ENCODE assay signal across 8 cellular contexts in the genomic region with DNA sequence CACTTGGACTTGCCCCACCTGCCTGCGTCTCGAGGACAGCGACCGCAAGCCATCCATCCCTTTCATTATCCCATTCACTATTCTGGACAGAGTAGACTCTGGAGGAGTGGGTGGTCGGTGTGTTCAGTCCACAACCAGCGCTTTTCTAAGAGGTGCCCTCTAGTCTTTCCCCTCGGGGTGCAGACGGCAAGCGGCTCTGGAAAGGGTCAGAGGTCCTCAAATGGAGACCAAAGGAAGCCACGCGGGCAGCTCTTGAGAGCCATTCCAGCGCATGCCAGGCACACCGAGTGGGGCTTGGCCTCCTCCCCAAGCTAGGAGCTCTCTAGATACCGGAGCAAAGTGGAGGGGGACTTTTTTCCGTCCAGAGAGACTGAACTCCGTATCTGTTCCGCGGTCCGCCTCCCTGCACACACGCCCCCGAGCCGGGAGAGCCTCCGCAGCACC. TPM values are rescaled to one million over a fixed set of nuclear protein-coding genes. Genes with fewer than 3 reads are reported as not detected.
DNase-seq lines count a peak whose midpoint lies in the region; TF ChIP-seq lines count a peak whose summit lies in the region.

No MANE protein-coding gene starts in this region.

- peak overlapping the region; percentile 45 for H3K9ac ChIP-seq in HUES6 (ENCODE audit: low read length)
- H3K9ac ChIP-seq in iPS-18a (ENCODE audit: low read length) = peak overlapping the region; percentile 2

- H3K27me3 ChIP-seq in HUES6 (ENCODE audit: control insufficient read depth, insufficient read depth, low read length) (peaks cover 45% of the 10 kb centered on the region), iPS-18a (ENCODE audit: control insufficient read depth, insufficient read depth, low read length) (peaks cover 43% of the 10 kb centered on the region)

- H3K27ac ChIP-seq in HUES6 (ENCODE audit: low read depth, low read length) (no peak overlapping the region), iPS-18a (ENCODE audit: low read length) (no peak overlapping the region), skin epidermis (peak overlapping the region in 15 of 21 experiments; percentile 27 to 90 (median 82))

- H3K36me3 Mint-ChIP-seq in activated naive CD8-positive, alpha-beta T cell treated with anti-CD3 and anti-CD28 coated beads for 36 hours = peaks cover 4% of the 10 kb centered on the region

- H3K4me1 ChIP-seq in HUES6 (ENCODE audit: control insufficient read depth, insufficient read depth, low read length) (peaks cover 10% of the 10 kb centered on the region; the same call in 1 of the 2 replicates), iPS-18a (ENCODE audit: control insufficient read depth, low read depth, low read length) (peaks cover 7% of the 10 kb centered on the region)

- no peaks in the 10 kb centered on the region for H3K36me3 ChIP-seq in HUES6 (ENCODE audit: control insufficient read depth, insufficient read depth, low read length)
- H3K36me3 ChIP-seq in iPS-18a (ENCODE audit: control insufficient read depth, low read depth, low read length) = no peaks in the 10 kb centered on the region

- peak overlapping the region; percentile 81 for H3K4me3 ChIP-seq in HUES6 (ENCODE audit: low read depth, low read length)
- H3K4me3 ChIP-seq in iPS-18a (ENCODE audit: low read length) = peak overlapping the region; percentile 74
- peak overlapping the region; percentile 45 to 75 (median 61) for H3K4me3 ChIP-seq in skin epidermis

- peak overlapping the region; percentile 86 for H3K27ac Mint-ChIP-seq in activated naive CD8-positive, alpha-beta T cell treated with anti-CD3 and anti-CD28 coated beads for 36 hours

- H3K4me3 Mint-ChIP-seq in activated naive CD8-positive, alpha-beta T cell treated with anti-CD3 and anti-CD28 coated beads for 36 hours = peak overlapping the region; percentile 90

- in situ Hi-C loops in GM13977 (cut with MboI; ENCODE audit: low pct_unique_long_range_greater_than_20kb, low sequenced_read_pairs, unreplicated experiment) = no loop called here

- TF ChIP-seq CTCF in GM13977 (IDR thresholded peaks at IDR 0.05; ENCODE audit: extremely low read depth, insufficient read depth, missing control alignments) = no peak

- no peaks in the 10 kb centered on the region for H3K9me3 Mint-ChIP-seq in activated naive CD8-positive, alpha-beta T cell treated with anti-CD3 and anti-CD28 coated beads for 36 hours

- DNase-seq in GM13977 (ENCODE audit: low spot score) (peak; percentile 60), germinal center (ENCODE audit: low spot score) (no peak), Ammon's horn (ENCODE audit: low spot score) (no peak)
- DNase-seq in activated naive CD8-positive, alpha-beta T cell treated with anti-CD3 and anti-CD28 coated beads for 36 hours = peak; percentile 29
- DNase-seq in activated effector memory CD4-positive, alpha-beta T cell treated with Interleukin-2 at 50 U/mL for 16 hours = no peak

- H3K27me3 Mint-ChIP-seq in activated naive CD8-positive, alpha-beta T cell treated with anti-CD3 and anti-CD28 coated beads for 36 hours = peaks cover 52% of the 10 kb centered on the region

- peaks cover 31% of the 10 kb centered on the region for H3K4me1 Mint-ChIP-seq in activated naive CD8-positive, alpha-beta T cell treated with anti-CD3 and anti-CD28 coated beads for 36 hours

- peaks cover 3% of the 10 kb centered on the region; the same call in 1 of the 2 replicates for H3K9me3 ChIP-seq in HUES6 (ENCODE audit: control insufficient read depth, insufficient read depth, low read depth, low read length)
- no peaks in the 10 kb centered on the region for H3K9me3 ChIP-seq in iPS-18a (ENCODE audit: control insufficient read depth, low read depth, low read length)

RNA-seq across cellular contexts. Expression of a gene that starts 0.7 kb away (rescaled TPM):
- total RNA-seq in activated naive CD8-positive, alpha-beta T cell treated with anti-CD3 and anti-CD28 coated beads for 36 hours = 1 to 10 TPM; 6.4 to 7.5 TPM

Comparison
In these comparisons a context has a peak if more than half of its experiments do, and no peak if none do; other contexts are left out.
1. DNase-seq: peak in GM13977 (single experiment) and activated naive CD8-positive, alpha-beta T cell treated with anti-CD3 and anti-CD28 coated beads for 36 hours (single experiment); none in germinal center (single experiment), Ammon's horn (single experiment) and activated effector memory CD4-positive, alpha-beta T cell treated with Interleukin-2 at 50 U/mL for 16 hours (single experiment).
2. H3K27ac ChIP-seq: peak in skin epidermis (15 of 21); none in HUES6 (single experiment) and iPS-18a (single experiment).
3. Peak in every context shown above with its lines, with median percentiles within 50 percentile points of each other: H3K4me3 ChIP-seq.